ENCODE assay signal across 9 cellular contexts in the genomic region with DNA sequence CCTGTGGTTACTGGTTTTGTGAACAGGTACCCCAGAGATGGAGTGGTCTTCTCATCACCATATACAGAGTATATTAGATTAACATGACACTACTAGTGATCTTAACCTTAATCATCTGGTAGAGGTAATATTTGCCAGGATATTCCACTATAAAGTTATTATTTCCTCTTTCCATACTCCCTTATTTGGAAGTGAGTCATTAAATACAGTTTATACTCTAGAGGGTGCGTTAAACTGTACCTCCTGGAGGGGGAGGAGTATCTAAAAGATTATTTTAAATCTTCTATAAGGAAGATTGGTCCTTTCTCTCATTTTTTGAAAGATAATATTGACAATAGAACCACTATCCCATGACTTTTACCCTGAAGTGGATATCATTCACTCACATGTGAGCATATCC.
"Had no signal": no experiment of that assay in that cellular context is flagged by ENCODE, and none has a peak within 500 bp of the region (broad histone marks: within the 10 kb centered on the region; RNA-seq: fewer than 3 reads in every experiment).

No MANE protein-coding gene starts in this region.

- H3K4me3 ChIP-seq: GM23248, GM23338, HAP-1 had no signal

- H3K4me1 Mint-ChIP-seq: H9 had no signal

- H3K9ac ChIP-seq: GM23248 had no signal

- H3K4me3 Mint-ChIP-seq: GM23338, H9, HFFc6 had no signal

- H3K9me3 ChIP-seq: HAP-1 had no signal

- H3K4me2 ChIP-seq: GM23338 had no signal

- H2AFZ ChIP-seq: GM23248, GM23338 had no signal

- H3K27ac ChIP-seq: GM23248 had no signal

- H3K9me3 Mint-ChIP-seq: GM23338 had no signal

- H3K36me3 ChIP-seq: HAP-1 had no signal

- ATAC-seq: GM23338, HCT116 had no signal

- DNase-seq: GM23248, GOT3, H7, H9, HCEC 1CT, HFFc6 had no signal
